In the genomic region with DNA sequence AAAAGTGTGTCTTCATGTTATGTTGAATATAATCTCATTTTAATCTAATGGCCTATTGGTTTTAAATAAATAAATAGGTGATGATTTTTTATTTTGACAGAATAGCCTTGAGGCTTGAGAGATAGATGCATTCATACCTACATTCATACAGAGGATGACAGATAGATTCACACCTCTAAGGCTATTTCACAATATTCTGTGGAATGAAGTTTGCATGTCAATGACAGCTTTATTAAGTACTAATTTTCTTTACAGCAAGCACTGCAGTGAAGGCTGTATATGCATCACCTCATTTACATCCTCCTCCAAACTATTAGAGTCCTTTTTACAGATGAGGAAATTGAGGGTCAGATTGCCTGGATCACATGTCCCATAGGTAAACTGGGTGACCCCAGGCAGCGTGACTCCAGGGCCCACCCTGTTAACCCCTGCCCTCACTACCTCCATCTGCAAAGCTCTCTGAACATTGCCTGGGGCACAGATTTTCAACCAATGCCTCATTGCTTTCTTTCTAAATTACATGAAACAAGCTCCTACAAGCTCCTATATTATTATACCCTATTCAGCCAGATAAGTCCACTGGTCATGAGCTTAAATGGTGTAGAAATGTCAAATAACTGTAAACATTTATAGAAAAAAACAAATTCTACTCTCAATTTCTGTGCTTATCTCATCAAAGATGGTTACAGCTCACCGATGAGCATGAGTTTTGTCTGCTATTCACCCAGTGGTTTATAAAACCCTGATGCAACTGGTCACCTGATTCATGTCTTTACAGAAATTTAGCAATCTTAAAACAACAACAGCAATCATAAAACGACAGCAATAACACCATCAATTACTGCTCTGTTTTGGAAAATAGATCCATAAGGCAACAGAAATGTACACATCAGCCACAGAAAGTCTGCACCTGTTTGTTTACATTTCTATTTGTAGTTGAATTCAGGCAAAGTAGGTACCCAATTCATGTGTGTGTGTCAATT, we compare ENCODE assay signal across 1 cellular context.
A peak's percentile ranks its signal among the peaks of the same experiment; 100 is the strongest.
TF ChIP-seq lines count a peak whose summit lies in the region.

No MANE protein-coding gene starts in this region.

TF ChIP-seq in HEK293, 187 proteins besides CTCF, POLR2A, EP300 and RAD21 (continued from another document):
- TF ChIP-seq PRDM6 (tag by site-specific recombination; IDR thresholded peaks at IDR 0.05): peak; percentile 89
- TF ChIP-seq, protein P1, sequence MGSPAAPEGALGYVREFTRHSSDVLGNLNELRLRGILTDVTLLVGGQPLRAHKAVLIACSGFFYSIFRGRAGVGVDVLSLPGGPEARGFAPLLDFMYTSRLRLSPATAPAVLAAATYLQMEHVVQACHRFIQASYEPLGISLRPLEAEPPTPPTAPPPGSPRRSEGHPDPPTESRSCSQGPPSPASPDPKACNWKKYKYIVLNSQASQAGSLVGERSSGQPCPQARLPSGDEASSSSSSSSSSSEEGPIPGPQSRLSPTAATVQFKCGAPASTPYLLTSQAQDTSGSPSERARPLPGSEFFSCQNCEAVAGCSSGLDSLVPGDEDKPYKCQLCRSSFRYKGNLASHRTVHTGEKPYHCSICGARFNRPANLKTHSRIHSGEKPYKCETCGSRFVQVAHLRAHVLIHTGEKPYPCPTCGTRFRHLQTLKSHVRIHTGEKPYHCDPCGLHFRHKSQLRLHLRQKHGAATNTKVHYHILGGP (tag by site-specific recombination; IDR thresholded peaks at IDR 0.05): peak; percentile 50; the same call in 1 of the 2 replicates
- peak; percentile 78 for TF ChIP-seq FEZF1 (tag by site-specific recombination; IDR thresholded peaks at IDR 0.05)
- TF ChIP-seq, protein P2, sequence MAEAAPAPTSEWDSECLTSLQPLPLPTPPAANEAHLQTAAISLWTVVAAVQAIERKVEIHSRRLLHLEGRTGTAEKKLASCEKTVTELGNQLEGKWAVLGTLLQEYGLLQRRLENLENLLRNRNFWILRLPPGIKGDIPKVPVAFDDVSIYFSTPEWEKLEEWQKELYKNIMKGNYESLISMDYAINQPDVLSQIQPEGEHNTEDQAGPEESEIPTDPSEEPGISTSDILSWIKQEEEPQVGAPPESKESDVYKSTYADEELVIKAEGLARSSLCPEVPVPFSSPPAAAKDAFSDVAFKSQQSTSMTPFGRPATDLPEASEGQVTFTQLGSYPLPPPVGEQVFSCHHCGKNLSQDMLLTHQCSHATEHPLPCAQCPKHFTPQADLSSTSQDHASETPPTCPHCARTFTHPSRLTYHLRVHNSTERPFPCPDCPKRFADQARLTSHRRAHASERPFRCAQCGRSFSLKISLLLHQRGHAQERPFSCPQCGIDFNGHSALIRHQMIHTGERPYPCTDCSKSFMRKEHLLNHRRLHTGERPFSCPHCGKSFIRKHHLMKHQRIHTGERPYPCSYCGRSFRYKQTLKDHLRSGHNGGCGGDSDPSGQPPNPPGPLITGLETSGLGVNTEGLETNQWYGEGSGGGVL (tag by site-specific recombination; IDR thresholded peaks at IDR 0.05): peak; percentile 34; the same call in 1 of the 2 replicates
- peak; percentile 80 for TF ChIP-seq SCRT2 (tag by site-specific recombination; IDR thresholded peaks at IDR 0.05)
- TF ChIP-seq, protein P3, sequence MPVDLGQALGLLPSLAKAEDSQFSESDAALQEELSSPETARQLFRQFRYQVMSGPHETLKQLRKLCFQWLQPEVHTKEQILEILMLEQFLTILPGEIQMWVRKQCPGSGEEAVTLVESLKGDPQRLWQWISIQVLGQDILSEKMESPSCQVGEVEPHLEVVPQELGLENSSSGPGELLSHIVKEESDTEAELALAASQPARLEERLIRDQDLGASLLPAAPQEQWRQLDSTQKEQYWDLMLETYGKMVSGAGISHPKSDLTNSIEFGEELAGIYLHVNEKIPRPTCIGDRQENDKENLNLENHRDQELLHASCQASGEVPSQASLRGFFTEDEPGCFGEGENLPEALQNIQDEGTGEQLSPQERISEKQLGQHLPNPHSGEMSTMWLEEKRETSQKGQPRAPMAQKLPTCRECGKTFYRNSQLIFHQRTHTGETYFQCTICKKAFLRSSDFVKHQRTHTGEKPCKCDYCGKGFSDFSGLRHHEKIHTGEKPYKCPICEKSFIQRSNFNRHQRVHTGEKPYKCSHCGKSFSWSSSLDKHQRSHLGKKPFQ (tag by site-specific recombination; IDR thresholded peaks at IDR 0.05): 0 out of 2 replicates have a peak, but pooled peaks have one; percentile 14
- TF ChIP-seq, protein P4, sequence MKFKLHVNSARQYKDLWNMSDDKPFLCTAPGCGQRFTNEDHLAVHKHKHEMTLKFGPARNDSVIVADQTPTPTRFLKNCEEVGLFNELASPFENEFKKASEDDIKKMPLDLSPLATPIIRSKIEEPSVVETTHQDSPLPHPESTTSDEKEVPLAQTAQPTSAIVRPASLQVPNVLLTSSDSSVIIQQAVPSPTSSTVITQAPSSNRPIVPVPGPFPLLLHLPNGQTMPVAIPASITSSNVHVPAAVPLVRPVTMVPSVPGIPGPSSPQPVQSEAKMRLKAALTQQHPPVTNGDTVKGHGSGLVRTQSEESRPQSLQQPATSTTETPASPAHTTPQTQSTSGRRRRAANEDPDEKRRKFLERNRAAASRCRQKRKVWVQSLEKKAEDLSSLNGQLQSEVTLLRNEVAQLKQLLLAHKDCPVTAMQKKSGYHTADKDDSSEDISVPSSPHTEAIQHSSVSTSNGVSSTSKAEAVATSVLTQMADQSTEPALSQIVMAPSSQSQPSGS (tag by site-specific recombination; IDR thresholded peaks at IDR 0.05; ENCODE audit: low read depth): peak; percentile 3; the same call in 1 of the 2 replicates
- peak; percentile 36; the same call in 1 of the 2 replicates for TF ChIP-seq IKZF3 (tag by site-specific recombination; IDR thresholded peaks at IDR 0.05)
- peak; percentile 65 for TF ChIP-seq ZNF366 (tag by site-specific recombination; conservative IDR thresholded peaks at IDR 0.05)
TF ChIP-seq in HEK293: peak in this region for 15.
